In the genomic region with DNA sequence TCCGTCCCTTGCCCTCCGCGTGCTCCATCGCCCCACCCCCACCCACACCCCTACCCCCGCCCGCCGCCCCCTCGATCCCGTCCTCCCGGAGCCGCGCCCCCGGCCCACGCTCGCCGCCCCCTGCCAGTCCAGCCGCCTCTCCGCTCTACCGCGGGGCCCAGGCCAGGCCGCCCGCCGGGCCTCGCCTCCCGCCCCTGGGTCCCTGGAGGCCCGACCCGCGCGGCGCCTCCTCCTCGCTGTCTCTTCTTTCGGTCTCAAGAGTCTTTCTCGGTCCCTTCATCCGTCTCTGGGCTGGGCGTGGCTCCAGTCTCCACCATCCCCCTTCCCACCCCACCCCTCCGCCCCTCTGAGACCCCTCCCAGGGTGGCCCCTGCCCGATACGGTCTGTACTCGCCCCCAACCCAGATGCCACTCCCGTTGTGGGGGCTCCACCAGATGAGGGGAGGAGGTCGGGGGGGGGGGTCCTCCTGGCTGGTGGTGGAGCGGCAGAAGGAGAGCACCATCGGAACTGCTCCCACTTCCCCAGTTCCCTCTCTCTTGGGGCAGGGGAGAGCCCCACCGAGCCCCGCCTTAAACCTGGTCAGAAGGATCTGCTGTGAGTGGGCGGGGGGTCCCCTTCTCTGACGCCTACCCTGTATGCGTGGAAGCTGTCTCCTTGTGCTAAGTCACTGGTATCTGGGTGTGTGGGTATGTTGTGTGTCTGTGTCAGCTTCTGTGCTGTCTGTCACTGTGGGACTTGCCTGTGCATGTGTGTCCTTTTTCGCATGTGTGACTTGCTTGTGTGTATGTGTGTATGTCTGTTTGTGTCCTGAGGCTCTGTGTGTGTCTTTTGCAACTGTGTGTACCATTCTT, we compare ENCODE assay signal across 8 cellular contexts. TPM values are rescaled to one million over a fixed set of nuclear protein-coding genes. Genes with fewer than 3 reads are reported as not detected.
DNase-seq lines count a peak whose midpoint lies in the region; ATAC-seq, FAIRE-seq and TF ChIP-seq lines count a peak whose summit lies in the region.

No MANE protein-coding gene starts in this region.

- DNase-seq in astrocyte (ENCODE audit: low read depth) (no peak), iPS-NIHi11 (ENCODE audit: low spot score) (peak; percentile 70)
- DNase-seq in stimulated activated CD4-positive, alpha-beta T cell treated with anti-CD3 and anti-CD28 coated beads, Interleukin-2, amount 100 ng/mL, for 24 hours = peak; percentile 55

- peak overlapping the region; percentile 96 to 99 (median 98) for H3K9ac ChIP-seq in BLaER1 treated with 17β-estradiol and CSF1 and Interleukin-3, amounts not matched to agents 10 nM and 100 nM
- peak overlapping the region; percentile 85 for H3K9ac ChIP-seq in astrocyte (ENCODE audit: low read length)

- H3K27me3 Mint-ChIP-seq in astrocyte (ENCODE audit: low read depth, unreplicated experiment) = peaks cover 26% of the 10 kb centered on the region

- peak overlapping the region; percentile 91 for H2AFZ ChIP-seq in astrocyte (ENCODE audit: low read depth, low read length)

- H3K9me3 ChIP-seq in BLaER1 treated with 17β-estradiol and CSF1 and Interleukin-3, amounts not matched to agents 10 nM and 100 nM (replicated peaks in 1 of 11) = no peaks in the 10 kb centered on the region
- H3K9me3 ChIP-seq in astrocyte (ENCODE audit: insufficient read depth, low read depth, low read length) = no peaks in the 10 kb centered on the region

- ATAC-seq in GM21619 (IDR thresholded peaks at IDR 0.05; ENCODE audit: unreplicated experiment) (peak; percentile 33), HG02973 (IDR thresholded peaks at IDR 0.05; ENCODE audit: unreplicated experiment) (no peak), GM19467 (IDR thresholded peaks at IDR 0.05; ENCODE audit: unreplicated experiment) (no peak)

- no peaks in the 10 kb centered on the region for H3K36me3 Mint-ChIP-seq in astrocyte (ENCODE audit: low read depth, unreplicated experiment)

- FAIRE-seq in astrocyte (lab: Jason Lieb, UNC) = no peak

- peak; percentile 41 for TF ChIP-seq POLR2A in Raji (IDR thresholded peaks at IDR 0.05; ENCODE audit: insufficient read depth, low read depth, low read length)

- peak overlapping the region; percentile 84 to 100 (median 96) for H3K27ac ChIP-seq in BLaER1 treated with 17β-estradiol and CSF1 and Interleukin-3, amounts not matched to agents 10 nM and 100 nM
- H3K27ac ChIP-seq in astrocyte (ENCODE audit: low read depth, low read length) = no peak overlapping the region

- peaks cover 2% of the 10 kb centered on the region for H3K9me3 Mint-ChIP-seq in astrocyte (ENCODE audit: unreplicated experiment)

- no peak for TF ChIP-seq CTCF in astrocyte (IDR thresholded peaks at IDR 0.05; ENCODE audit: insufficient read depth, low read depth, low read length)

- peaks cover 17% of the 10 kb centered on the region for H3K4me1 Mint-ChIP-seq in astrocyte (ENCODE audit: low read depth, unreplicated experiment)

- H3K4me3 ChIP-seq in BLaER1 treated with 17β-estradiol and CSF1 and Interleukin-3, amounts not matched to agents 10 nM and 100 nM = peak overlapping the region; percentile 88 to 100 (median 98)
- peak overlapping the region; percentile 80 for H3K4me3 ChIP-seq in astrocyte (ENCODE audit: insufficient read depth, low read depth, low read length)

- H3K4me3 Mint-ChIP-seq in astrocyte (ENCODE audit: unreplicated experiment) = peak overlapping the region; percentile 94

- peak overlapping the region; percentile 83 for H3K27ac Mint-ChIP-seq in astrocyte (ENCODE audit: unreplicated experiment)

- H3K79me2 ChIP-seq in astrocyte (ENCODE audit: insufficient read depth, low read length) = peaks cover 26% of the 10 kb centered on the region

- H3K4me2 ChIP-seq in BLaER1 treated with 17β-estradiol and CSF1 and Interleukin-3, amounts not matched to agents 10 nM and 100 nM = peak overlapping the region; percentile 88 to 100 (median 99)
- H3K4me2 ChIP-seq in astrocyte (ENCODE audit: low read length) = peak overlapping the region; percentile 94

- H3K4me1 ChIP-seq in BLaER1 treated with 17β-estradiol and CSF1 and Interleukin-3, amounts not matched to agents 10 nM and 100 nM = peaks cover 66 to 78% (median 74%) of the 10 kb centered on the region in 10 experiments
- H3K4me1 ChIP-seq in astrocyte (ENCODE audit: insufficient read depth, low read length) = peaks cover 23% of the 10 kb centered on the region

- peaks cover 41 to 59% (median 49%) of the 10 kb centered on the region in 11 experiments for H4K20me1 ChIP-seq in BLaER1 treated with 17β-estradiol and CSF1 and Interleukin-3, amounts not matched to agents 10 nM and 100 nM
- peaks cover 13% of the 10 kb centered on the region for H4K20me1 ChIP-seq in astrocyte (ENCODE audit: insufficient read depth, low read length)

- H3K27me3 ChIP-seq in BLaER1 treated with 17β-estradiol and CSF1 and Interleukin-3, amounts not matched to agents 10 nM and 100 nM = peaks cover 0 to 11% (median 7%) of the 10 kb centered on the region in 11 experiments; a peak in 15 of 22 replicates
- H3K27me3 ChIP-seq in astrocyte (ENCODE audit: insufficient read depth, low read length) = peaks cover 6% of the 10 kb centered on the region

- H3K36me3 ChIP-seq in BLaER1 treated with 17β-estradiol and CSF1 and Interleukin-3, amounts not matched to agents 10 nM and 100 nM = peaks cover 18 to 49% (median 34%) of the 10 kb centered on the region in 11 experiments; a peak in 21 of 22 replicates
- H3K36me3 ChIP-seq in astrocyte (ENCODE audit: insufficient read depth, low read length) = no peaks in the 10 kb centered on the region

RNA-seq across cellular contexts. Expression of a gene that starts 1.0 kb away (rescaled TPM):
- 25.4 and 28.8 TPM in 2 replicates for total RNA-seq in astrocyte

RNA-seq across cellular contexts. Expression of a gene that starts 31.8 kb away (rescaled TPM):
- total RNA-seq in astrocyte = 19.2 and 23.0 TPM in 2 replicates
